In genomic region chr17:33819539-33819938, GRCh38 we compare ENCODE assay signal across 28 cellular contexts.
"Had no signal": no experiment of that assay in that cellular context is flagged by ENCODE, and none has a peak within 500 bp of the region (broad histone marks: within the 10 kb centered on the region; RNA-seq: fewer than 3 reads in every experiment).

No MANE protein-coding gene starts in this region.

- ATAC-seq: effector memory CD8-positive, alpha-beta T cell; esophagus mucosa; foreskin keratinocyte; gastrocnemius medialis; gastroesophageal sphincter; heart left ventricle; heart right ventricle had no signal

- DNase-seq: colonic mucosa; cortex of kidney; dermis blood vessel endothelial cell; dorsolateral prefrontal cortex; effector CD4-positive, alpha-beta T cell; effector CD8-positive, alpha-beta T cell; effector memory CD4-positive, alpha-beta T cell; effector memory CD8-positive, alpha-beta T cell; endodermal cell; erythroblast; esophagus squamous epithelium; foreskin fibroblast; foreskin keratinocyte; foreskin melanocyte; gastrocnemius medialis; glutamatergic neuron; head of caudate nucleus; heart left ventricle; heart right ventricle had no signal

- H3K9me3 ChIP-seq: colonic mucosa, esophagus muscularis mucosa, esophagus squamous epithelium, gastrocnemius medialis, gastroesophageal sphincter, heart left ventricle, heart right ventricle had no signal

- H3K36me3 ChIP-seq: colonic mucosa, esophagus muscularis mucosa, esophagus squamous epithelium, gastrocnemius medialis, gastroesophageal sphincter, heart left ventricle, heart right ventricle had no signal

- H3K27ac ChIP-seq: colonic mucosa, coronary artery, dorsolateral prefrontal cortex, epithelial cell of prostate, esophagus muscularis mucosa, esophagus squamous epithelium, foreskin keratinocyte, gastrocnemius medialis, gastroesophageal sphincter, heart left ventricle, heart right ventricle had no signal

- H3K27me3 ChIP-seq: colonic mucosa, foreskin keratinocyte had no signal

- FAIRE-seq: colon, endometrium, endothelial cell of umbilical vein, frontal cortex had no signal

- H3K4me1 ChIP-seq: colonic mucosa, esophagus muscularis mucosa, esophagus squamous epithelium, foreskin keratinocyte, gastrocnemius medialis, gastroesophageal sphincter, heart left ventricle, heart right ventricle had no signal

- H3K4me3 ChIP-seq: colonic mucosa, coronary artery, dorsolateral prefrontal cortex, esophagus muscularis mucosa, esophagus squamous epithelium, gastrocnemius medialis, gastroesophageal sphincter, heart left ventricle, heart right ventricle had no signal
